18 cellular contexts compared by ENCODE assay signal in genomic region chr15:42595641-42596240, GRCh38. TPM values are rescaled to one million over a fixed set of nuclear protein-coding genes. Genes with fewer than 3 reads are reported as not detected.
DNase-seq lines count a peak whose midpoint lies in the region; ATAC-seq, FAIRE-seq and TF ChIP-seq lines count a peak whose summit lies in the region.
"Had no signal": no experiment of that assay in that cellular context is flagged by ENCODE, and none has a peak within 500 bp of the region (broad histone marks: within the 10 kb centered on the region; RNA-seq: fewer than 3 reads in every experiment).

No MANE protein-coding gene starts in this region.

- H3K27me3 ChIP-seq in K562 (ENCODE audit: control insufficient read depth in 2 of 2, insufficient read depth in 2 of 2, low read length in 2 of 2) (no peaks in the 10 kb centered on the region), heart left ventricle (no peaks in the 10 kb centered on the region)

- H3K9me1 ChIP-seq in K562 (ENCODE audit: control insufficient read depth, insufficient read depth, low read length): no peaks in the 10 kb centered on the region

- POLR2A ChIA-PET in K562 (lab: Yijun Ruan, JAX): interaction anchor here (1.0 to 5.1 kb wide), 6 partner anchors 8 to 26 kb away, joined by 3 to 35 read pairs (median 5); no protein-coding TSS in a partner anchor

- no peak for FAIRE-seq in K562 (lab: Jason Lieb, UNC)
- FAIRE-seq: H1 had no signal

- peak overlapping the region; percentile 57 for H2AFZ ChIP-seq in K562 (ENCODE audit: low read depth, low read length)

- H3K4me3 Mint-ChIP-seq in activated T-helper 1 cell treated with anti-CD3 and anti-CD28 coated beads, Interleukin-12 subunit alpha, Interleukin-12 subunit beta, Interleukin-2, Interleukin-4 antibody, amounts not matched to agents 30 ng/mL and 10 ng/mL and 1 ng/mL, durations not matched to agents 14 hours and 24 hours and 36 hours: no peak overlapping the region
- H3K4me3 Mint-ChIP-seq in activated T-cell treated with anti-CD3 and anti-CD28 coated beads, Interleukin-2, amount 50 U/mL, for 24 hours: no peak overlapping the region
- H3K4me3 Mint-ChIP-seq: activated naive CD4-positive, alpha-beta T cell treated with anti-CD3 and anti-CD28 coated beads, Interleukin-2, amount 50 U/mL, for 24 hours; CD8-positive, alpha-beta T cell; naive thymus-derived CD8-positive, alpha-beta T cell had no signal

- no peak overlapping the region for H3K27ac Mint-ChIP-seq in activated T-helper 1 cell treated with anti-CD3 and anti-CD28 coated beads, Interleukin-12 subunit alpha, Interleukin-12 subunit beta, Interleukin-2, Interleukin-4 antibody, amounts not matched to agents 30 ng/mL and 10 ng/mL and 1 ng/mL, durations not matched to agents 14 hours and 24 hours and 36 hours
- no peak overlapping the region for H3K27ac Mint-ChIP-seq in activated T-cell treated with anti-CD3 and anti-CD28 coated beads, Interleukin-2, amount 50 U/mL, for 24 hours
- H3K27ac Mint-ChIP-seq: activated naive CD4-positive, alpha-beta T cell treated with anti-CD3 and anti-CD28 coated beads, Interleukin-2, amount 50 U/mL, for 24 hours; CD8-positive, alpha-beta T cell had no signal

- DNase-seq in AG08396 (ENCODE audit: low spot score): peak; percentile 20
- no peak for DNase-seq in K562 (ENCODE audit: extremely low read depth in 1 of 4, low spot score in 3 of 4)
- peak in 4 of 5 donors; percentile 32 to 70 (median 44) for DNase-seq in heart left ventricle
- peak; percentile 44 for DNase-seq in pons (ENCODE audit: low spot score)
- DNase-seq in stimulated activated CD4-positive, alpha-beta T cell treated with anti-CD3 and anti-CD28 coated beads, Interleukin-4, amount 100 ng/mL, for 1 hour: no peak
- DNase-seq in activated T-helper 1 cell treated with anti-CD3 and anti-CD28 coated beads, Interleukin-12 subunit alpha, Interleukin-12 subunit beta, Interleukin-2, Interleukin-4 antibody, amounts not matched to agents 30 ng/mL and 10 ng/mL and 1 ng/mL, durations not matched to agents 14 hours and 24 hours and 36 hours (ENCODE audit: low spot score): no peak
- DNase-seq in activated T-cell treated with anti-CD3 and anti-CD28 coated beads, Interleukin-2, amount 50 U/mL, for 24 hours: no peak
- no peak for DNase-seq in germinal center (ENCODE audit: low spot score)
- DNase-seq: 8988T; activated CD4-positive, alpha-beta T cell treated with anti-CD3 and anti-CD28 coated beads for 1 hour; activated CD8-positive, alpha-beta memory T cell treated with anti-CD3 and anti-CD28 coated beads, Interleukin-2, amount 50 U/mL, for 48 hours; CD8-positive, alpha-beta T cell; naive thymus-derived CD8-positive, alpha-beta T cell; NCI-H1436; NCI-H345; SHP77 treated with DMSO at 0.1 percent for 48 hours had no signal

- no peaks in the 10 kb centered on the region for H3K4me1 Mint-ChIP-seq in activated T-helper 1 cell treated with anti-CD3 and anti-CD28 coated beads, Interleukin-12 subunit alpha, Interleukin-12 subunit beta, Interleukin-2, Interleukin-4 antibody, amounts not matched to agents 30 ng/mL and 10 ng/mL and 1 ng/mL, durations not matched to agents 14 hours and 24 hours and 36 hours (ENCODE audit: low read depth)
- no peaks in the 10 kb centered on the region for H3K4me1 Mint-ChIP-seq in activated T-cell treated with anti-CD3 and anti-CD28 coated beads, Interleukin-2, amount 50 U/mL, for 24 hours (ENCODE audit: low read depth)
- H3K4me1 Mint-ChIP-seq: activated naive CD4-positive, alpha-beta T cell treated with anti-CD3 and anti-CD28 coated beads, Interleukin-2, amount 50 U/mL, for 24 hours; naive thymus-derived CD8-positive, alpha-beta T cell had no signal

- H4K20me1 ChIP-seq in K562 (replicated peaks; ENCODE audit: control insufficient read depth, insufficient read depth, low read length): no peaks in the 10 kb centered on the region

- H3K36me3 Mint-ChIP-seq in activated T-helper 1 cell treated with anti-CD3 and anti-CD28 coated beads, Interleukin-12 subunit alpha, Interleukin-12 subunit beta, Interleukin-2, Interleukin-4 antibody, amounts not matched to agents 30 ng/mL and 10 ng/mL and 1 ng/mL, durations not matched to agents 14 hours and 24 hours and 36 hours (ENCODE audit: low read depth): peaks cover 4% of the 10 kb centered on the region
- H3K36me3 Mint-ChIP-seq in activated T-cell treated with anti-CD3 and anti-CD28 coated beads, Interleukin-2, amount 50 U/mL, for 24 hours (ENCODE audit: low read depth): peaks cover 8% of the 10 kb centered on the region

- intact Hi-C loops in K562 (cut with micrococcal nuclease) (no loop called here), heart left ventricle (cut with DNase I) (no loop called here)
- intact Hi-C loops in activated T-helper 1 cell treated with anti-CD3 and anti-CD28 coated beads, Interleukin-12 subunit alpha, Interleukin-12 subunit beta, Interleukin-2, Interleukin-4 antibody, amounts not matched to agents 30 ng/mL and 10 ng/mL and 1 ng/mL, durations not matched to agents 14 hours and 24 hours and 36 hours (cut with micrococcal nuclease): no loop called here

- TF ChIP-seq RAD21 in K562 (CRISPR knock-in tag; conservative IDR thresholded peaks at IDR 0.05 in 1 of 2, IDR thresholded peaks at IDR 0.05 in 1 of 2): no peak

- H3K9me3 ChIP-seq in K562 (replicated peaks; ENCODE audit: control insufficient read depth, insufficient read depth, low read depth, low read length): no peaks in the 10 kb centered on the region
- H3K9me3 ChIP-seq in heart left ventricle: no peaks in the 10 kb centered on the region

- no peaks in the 10 kb centered on the region for H3K27me3 Mint-ChIP-seq in activated T-helper 1 cell treated with anti-CD3 and anti-CD28 coated beads, Interleukin-12 subunit alpha, Interleukin-12 subunit beta, Interleukin-2, Interleukin-4 antibody, amounts not matched to agents 30 ng/mL and 10 ng/mL and 1 ng/mL, durations not matched to agents 14 hours and 24 hours and 36 hours (ENCODE audit: insufficient read depth)
- H3K27me3 Mint-ChIP-seq in activated T-cell treated with anti-CD3 and anti-CD28 coated beads, Interleukin-2, amount 50 U/mL, for 24 hours: no peaks in the 10 kb centered on the region
- H3K27me3 Mint-ChIP-seq: activated naive CD4-positive, alpha-beta T cell treated with anti-CD3 and anti-CD28 coated beads, Interleukin-2, amount 50 U/mL, for 24 hours; naive thymus-derived CD8-positive, alpha-beta T cell had no signal

- H3K4me1 ChIP-seq in K562 (replicated peaks in 1 of 2; ENCODE audit: control insufficient read depth in 2 of 2, insufficient read depth in 2 of 2, low read length in 2 of 2) (peaks cover 0 to 9% of the 10 kb centered on the region in 2 experiments; a peak in 3 of 5 replicates), heart left ventricle (peaks cover 0 to 60% (median 29%) of the 10 kb centered on the region in 12 donors)

- BruUV-seq in K562 (replicated peaks; lab: Mats Ljungman, UMichigan): no TSS peak

- no peak for TF ChIP-seq EP300 in K562 (IDR thresholded peaks at IDR 0.05; ENCODE audit: low read length)

- in situ Hi-C loops in K562 (cut with MboI): no loop called here

- no peak overlapping the region; the same call in 1 of the 2 replicates for H3K4me2 ChIP-seq in K562 (ENCODE audit: insufficient read depth, low read length)

- H3K4me3 ChIP-seq in K562 (no peak overlapping the region), heart left ventricle (peak overlapping the region in 1 of 12 donors; percentile 10)

- H3K9ac ChIP-seq in K562 (ENCODE audit: insufficient read depth in 1 of 2, low read depth in 2 of 2, low read length in 2 of 2): peak overlapping the region in 1 of 2 experiments; percentile 16; a peak in 1 of 4 replicates

- H3K27ac ChIP-seq in K562 (ENCODE audit: extremely low read depth, low read depth, low read length) (peak overlapping the region; percentile 41; the same call in 1 of the 3 replicates), heart left ventricle (peak overlapping the region in 11 of 12 donors; percentile 5 to 76 (median 43))

- TF ChIP-seq POLR2A in K562 (conservative IDR thresholded peaks at IDR 0.05) (no peak), heart left ventricle (IDR thresholded peaks at IDR 0.05) (no peak)

- ATAC-seq in K562: peak; percentile 72
- peak in 3 of 4 donors; percentile 60 to 66 (median 66) for ATAC-seq in heart left ventricle
- ATAC-seq: CD8-positive, alpha-beta T cell; naive thymus-derived CD8-positive, alpha-beta T cell had no signal

- H3K79me2 ChIP-seq in K562 (ENCODE audit: control insufficient read depth, insufficient read depth, low read length): no peaks in the 10 kb centered on the region

- H3K36me3 ChIP-seq in K562 (ENCODE audit: control insufficient read depth, insufficient read depth, low read length) (no peaks in the 10 kb centered on the region), heart left ventricle (peaks cover 0 to 14% (median 0%) of the 10 kb centered on the region in 9 donors)

- TF ChIP-seq CTCF in K562 (IDR thresholded peaks at IDR 0.05 in 2 of 3, conservative IDR thresholded peaks at IDR 0.05 in 1 of 3; ENCODE audit: insufficient read depth in 2 of 3, low read depth in 1 of 3, low read length in 3 of 3) (no peak), heart left ventricle (IDR thresholded peaks at IDR 0.05) (no peak)

- H3K9me3 Mint-ChIP-seq in activated T-helper 1 cell treated with anti-CD3 and anti-CD28 coated beads, Interleukin-12 subunit alpha, Interleukin-12 subunit beta, Interleukin-2, Interleukin-4 antibody, amounts not matched to agents 30 ng/mL and 10 ng/mL and 1 ng/mL, durations not matched to agents 14 hours and 24 hours and 36 hours: no peaks in the 10 kb centered on the region
- H3K9me3 Mint-ChIP-seq in activated T-cell treated with anti-CD3 and anti-CD28 coated beads, Interleukin-2, amount 50 U/mL, for 24 hours: no peaks in the 10 kb centered on the region
- H3K9me3 Mint-ChIP-seq: activated naive CD4-positive, alpha-beta T cell treated with anti-CD3 and anti-CD28 coated beads, Interleukin-2, amount 50 U/mL, for 24 hours; CD8-positive, alpha-beta T cell; naive thymus-derived CD8-positive, alpha-beta T cell had no signal

- WGBS in K562 (ENCODE audit: insufficient coverage, low coverage, missing lambda C conversion rate): 3% methylated on average over 4 of the region's 4 CpGs
- WGBS in heart left ventricle, 4 donors: 58 to 72% (median 68%) methylated on average over 4 of the region's 4 CpGs

- CTCF ChIA-PET in K562 (lab: Yijun Ruan, JAX; ENCODE audit: low intra/inter-chr PET ratio): no interaction called here

RNA-seq across cellular contexts. Expression of gene STARD9, which starts 20.3 kb away (rescaled TPM):
- 83.3 and 91.0 TPM in 2 replicates for total RNA-seq in K562 (2011; cell fraction: chromatin; rRNA removed; ENCODE audit: low replicate concordance)
- total RNA-seq in K562 (2011; cell fraction: nucleolus; rRNA removed): 31.4 and 33.6 TPM in 2 replicates
- total RNA-seq in K562 (2011; cell fraction: nucleoplasm; rRNA removed): 43.4 and 46.9 TPM in 2 replicates
- total RNA-seq in K562 (2014; rRNA removed) (2.5 and 3.5 TPM in 2 replicates), K562 (2014; rRNA removed; fragmentation: Illumina TruSeq; extraction: Trizol) (3.7 and 3.9 TPM in 2 replicates), K562 (2015; rRNA removed; fragmentation: Illumina TruSeq; extraction: Trizol) (3.0 and 3.7 TPM in 2 replicates), K562 (2021) (3.9 and 6.0 TPM in 2 replicates), heart left ventricle (10 to 100 TPM in 1 of 9 donors, 1 to 10 TPM in 8; 4.3 to 10.3 (median 8.0) TPM)
- polyA plus RNA-seq in K562 (2011; rRNA removed) (3.9 and 5.0 TPM in 2 replicates), K562 (2014; fragmentation: Illumina TruSeq; extraction: Trizol) (3.7 and 3.8 TPM in 2 replicates), K562 (2014; fragmentation: Nextera tagmentation; extraction: Ambion mirVana) (under 1 TPM; 0.45 to 0.71 TPM), K562 (2014; rRNA removed) (3.6 and 4.8 TPM in 2 replicates), heart left ventricle (10 to 100 TPM in 1 of 2 donors, 1 to 10 TPM in 1; 3.7 to 11.1 TPM)
- polyA plus RNA-seq in K562 (2011; cell fraction: cytosol; rRNA removed): 2.4 and 2.6 TPM in 2 replicates
- 22.8 and 29.8 TPM in 2 replicates for polyA plus RNA-seq in K562 (2011; cell fraction: nucleus; rRNA removed)
- polyA plus RNA-seq in K562 (2012): 1.8 and 4.2 TPM in 2 replicates
- 7.9 and 8.6 TPM in 2 replicates for polyA minus RNA-seq in K562 (2011; rRNA and poly(A)+ RNA removed)
- polyA minus RNA-seq in K562 (2011; cell fraction: cytosol; rRNA and poly(A)+ RNA removed): 2.5 TPM in 2 replicates
- polyA minus RNA-seq in K562 (2011; cell fraction: nucleus; rRNA and poly(A)+ RNA removed): 11.8 and 15.1 TPM in 2 replicates
- 6.1 and 9.2 TPM in 2 replicates for total RNA-seq in activated T-helper 1 cell treated with anti-CD3 and anti-CD28 coated beads, Interleukin-12 subunit alpha, Interleukin-12 subunit beta, Interleukin-2, Interleukin-4 antibody, amounts not matched to agents 30 ng/mL and 10 ng/mL and 1 ng/mL, durations not matched to agents 14 hours and 24 hours and 36 hours

RNA-seq across cellular contexts. Expression of gene HAUS2, which starts 47.1 kb away (rescaled TPM):
- total RNA-seq in K562 (2011; cell fraction: chromatin; rRNA removed; ENCODE audit: low replicate concordance): 17.7 and 33.3 TPM in 2 replicates
- 12.5 and 13.2 TPM in 2 replicates for total RNA-seq in K562 (2011; cell fraction: nucleolus; rRNA removed)
- total RNA-seq in K562 (2011; cell fraction: nucleoplasm; rRNA removed): 19.1 and 35.8 TPM in 2 replicates
- total RNA-seq in K562 (2014; rRNA removed) (30.6 and 37.0 TPM in 2 replicates), K562 (2014; rRNA removed; fragmentation: Illumina TruSeq; extraction: Trizol) (58.6 and 67.7 TPM in 2 replicates), K562 (2015; rRNA removed; fragmentation: Illumina TruSeq; extraction: Trizol) (48.8 and 54.1 TPM in 2 replicates), K562 (2021) (43.3 and 48.9 TPM in 2 replicates), heart left ventricle (10 to 100 TPM; 10.5 to 27.8 (median 13.7) TPM)
- polyA plus RNA-seq in K562 (2011; rRNA removed) (43.3 and 64.9 TPM in 2 replicates), K562 (2014; fragmentation: Illumina TruSeq; extraction: Trizol) (49.7 and 60.8 TPM in 2 replicates), K562 (2014; fragmentation: Nextera tagmentation; extraction: Ambion mirVana) (10 to 100 TPM; 51.6 to 57.8 TPM), K562 (2014; rRNA removed) (42.8 and 47.7 TPM in 2 replicates), heart left ventricle (10 to 100 TPM in 1 of 2 donors, 1 to 10 TPM in 1; 8.6 to 18.9 TPM)
- polyA plus RNA-seq in K562 (2011; cell fraction: cytosol; rRNA removed): 14.2 and 23.3 TPM in 2 replicates
- 8.9 and 9.2 TPM in 2 replicates for polyA plus RNA-seq in K562 (2011; cell fraction: nucleus; rRNA removed)
- 25.3 and 44.8 TPM in 2 replicates for polyA plus RNA-seq in K562 (2012)
- polyA minus RNA-seq in K562 (2011; rRNA and poly(A)+ RNA removed): 36.0 and 41.6 TPM in 2 replicates
- 9.2 and 21.6 TPM in 2 replicates for polyA minus RNA-seq in K562 (2011; cell fraction: cytosol; rRNA and poly(A)+ RNA removed)
- 5.8 and 8.3 TPM in 2 replicates for polyA minus RNA-seq in K562 (2011; cell fraction: nucleus; rRNA and poly(A)+ RNA removed)
- total RNA-seq in activated T-helper 1 cell treated with anti-CD3 and anti-CD28 coated beads, Interleukin-12 subunit alpha, Interleukin-12 subunit beta, Interleukin-2, Interleukin-4 antibody, amounts not matched to agents 30 ng/mL and 10 ng/mL and 1 ng/mL, durations not matched to agents 14 hours and 24 hours and 36 hours: 43.2 and 46.7 TPM in 2 replicates

RNA-seq across cellular contexts. Expression of gene LRRC57, which starts 47.1 kb away (rescaled TPM):
- 13.6 and 19.2 TPM in 2 replicates for total RNA-seq in K562 (2011; cell fraction: chromatin; rRNA removed; ENCODE audit: low replicate concordance)
- total RNA-seq in K562 (2011; cell fraction: nucleolus; rRNA removed): 6.5 and 6.7 TPM in 2 replicates
- total RNA-seq in K562 (2011; cell fraction: nucleoplasm; rRNA removed): 13.9 and 23.0 TPM in 2 replicates
- total RNA-seq in K562 (2014; rRNA removed) (7.9 and 9.8 TPM in 2 replicates), K562 (2014; rRNA removed; fragmentation: Illumina TruSeq; extraction: Trizol) (19.1 and 19.7 TPM in 2 replicates), K562 (2015; rRNA removed; fragmentation: Illumina TruSeq; extraction: Trizol) (15.4 and 16.1 TPM in 2 replicates), K562 (2021) (18.9 and 20.4 TPM in 2 replicates), heart left ventricle (10 to 100 TPM; 10.6 to 25.9 (median 20.0) TPM)
- polyA plus RNA-seq in K562 (2011; rRNA removed) (14.0 and 14.8 TPM in 2 replicates), K562 (2014; fragmentation: Illumina TruSeq; extraction: Trizol) (17.0 and 17.9 TPM in 2 replicates), K562 (2014; fragmentation: Nextera tagmentation; extraction: Ambion mirVana) (1 to 10 TPM; 3.9 to 7.2 TPM), K562 (2014; rRNA removed) (9.5 and 10.8 TPM in 2 replicates), heart left ventricle (10 to 100 TPM in 1 of 2 donors, 1 to 10 TPM in 1; 5.2 to 13.7 TPM)
- polyA plus RNA-seq in K562 (2011; cell fraction: cytosol; rRNA removed): 9.5 and 14.7 TPM in 2 replicates
- 6.4 and 7.7 TPM in 2 replicates for polyA plus RNA-seq in K562 (2011; cell fraction: nucleus; rRNA removed)
- polyA plus RNA-seq in K562 (2012): 10.3 and 17.1 TPM in 2 replicates
- polyA minus RNA-seq in K562 (2011; rRNA and poly(A)+ RNA removed): 17.0 and 25.0 TPM in 2 replicates
- polyA minus RNA-seq in K562 (2011; cell fraction: cytosol; rRNA and poly(A)+ RNA removed): 5.6 and 7.8 TPM in 2 replicates
- 4.4 and 7.0 TPM in 2 replicates for polyA minus RNA-seq in K562 (2011; cell fraction: nucleus; rRNA and poly(A)+ RNA removed)
- 19.9 TPM in 2 replicates for total RNA-seq in activated T-helper 1 cell treated with anti-CD3 and anti-CD28 coated beads, Interleukin-12 subunit alpha, Interleukin-12 subunit beta, Interleukin-2, Interleukin-4 antibody, amounts not matched to agents 30 ng/mL and 10 ng/mL and 1 ng/mL, durations not matched to agents 14 hours and 24 hours and 36 hours

Comparison
In these comparisons a context has a peak if more than half of its experiments do, and no peak if none do; other contexts are left out.
1. DNase-seq: peak in AG08396 (single experiment), heart left ventricle (4 of 5) and pons (single experiment); none in K562 (0 of 4), stimulated activated CD4-positive, alpha-beta T cell treated with anti-CD3 and anti-CD28 coated beads, Interleukin-4, amount 100 ng/mL, for 1 hour (single experiment), activated T-helper 1 cell treated with anti-CD3 and anti-CD28 coated beads, Interleukin-12 subunit alpha, Interleukin-12 subunit beta, Interleukin-2, Interleukin-4 antibody, amounts not matched to agents 30 ng/mL and 10 ng/mL and 1 ng/mL, durations not matched to agents 14 hours and 24 hours and 36 hours (single experiment), activated T-cell treated with anti-CD3 and anti-CD28 coated beads, Interleukin-2, amount 50 U/mL, for 24 hours (single experiment) and germinal center (single experiment).